Comparison of ENCODE assay signal across 17 cellular contexts in the genomic region with DNA sequence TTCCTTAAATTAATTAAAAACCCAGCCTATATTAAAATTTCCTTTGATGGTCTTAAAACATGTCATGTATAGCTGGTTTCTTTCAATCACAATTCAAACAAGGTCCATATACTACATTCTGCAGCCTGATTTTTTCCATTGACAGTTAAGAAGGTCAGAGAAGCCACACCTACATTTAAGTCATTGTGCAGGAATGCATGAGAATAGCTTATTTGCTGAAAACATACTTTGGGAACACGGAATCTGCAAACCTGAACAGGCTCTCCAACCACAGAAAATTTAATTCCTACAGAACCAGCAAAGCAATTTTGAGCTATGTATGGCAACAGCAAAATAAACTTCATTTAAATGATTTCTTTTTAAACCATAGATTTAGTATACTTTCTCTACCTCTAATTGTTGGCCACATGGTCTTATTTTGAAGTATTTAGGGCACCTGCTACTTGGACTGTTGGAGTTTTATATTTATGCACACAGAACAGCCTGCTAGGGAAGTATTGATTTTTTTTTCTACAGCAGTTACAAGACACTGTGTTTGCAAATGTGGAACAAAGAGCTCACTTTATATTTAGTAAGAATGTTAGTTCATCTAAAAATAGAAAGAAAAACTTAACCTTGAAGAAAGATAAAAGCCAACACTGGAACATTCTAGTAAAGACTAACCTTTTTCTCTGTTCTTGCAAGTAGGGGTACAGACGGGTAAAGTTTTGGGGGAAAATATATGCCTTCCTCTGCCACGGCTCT.
A peak's percentile ranks its signal among the peaks of the same experiment; 100 is the strongest.
DNase-seq lines count a peak whose midpoint lies in the region; ATAC-seq, FAIRE-seq and TF ChIP-seq lines count a peak whose summit lies in the region.
"Had no signal": no experiment of that assay in that cellular context is flagged by ENCODE, and none has a peak within 500 bp of the region (broad histone marks: within the 10 kb centered on the region; RNA-seq: fewer than 3 reads in every experiment).

No MANE protein-coding gene starts in this region.

- dilution Hi-C loops in keratinocyte (cut with MboI; ENCODE audit: extremely low pct_ligation_motif_present, low sequenced_read_pairs): no loop called here

- TF ChIP-seq CTCF in heart left ventricle (IDR thresholded peaks at IDR 0.05) (no peak), keratinocyte (optimal IDR thresholded peaks at IDR 0.05 in 1 of 3, IDR thresholded peaks at IDR 0.05 in 1 of 3, conservative IDR thresholded peaks at IDR 0.05 in 1 of 3; ENCODE audit: extremely low read depth in 1 of 3, insufficient read depth in 2 of 3, low read length in 3 of 3) (no peak)

- intact Hi-C loops in heart left ventricle (cut with DNase I) (no loop called here), left cardiac atrium (cut with DNase I) (no loop called here)

- no peak overlapping the region for H2AFZ ChIP-seq in keratinocyte (ENCODE audit: control insufficient read depth, low read length)
- H2AFZ ChIP-seq: neural progenitor cell had no signal

- H4K20me1 ChIP-seq in keratinocyte (ENCODE audit: control insufficient read depth, extremely low read depth, insufficient read depth, low read length): no peaks in the 10 kb centered on the region

- H3K9me3 ChIP-seq in heart left ventricle: peaks cover 0 to 35% (median 10%) of the 10 kb centered on the region in 12 donors
- H3K9me3 ChIP-seq in keratinocyte (ENCODE audit: control insufficient read depth, low read depth, low read length): no peaks in the 10 kb centered on the region

- DNase-seq in heart left ventricle (no peak), left cardiac atrium (no peak), astrocyte of the hippocampus (ENCODE audit: low read depth, low spot score) (peak; percentile 64), keratinocyte (ENCODE audit: low read depth, low spot score) (no peak), G401 (ENCODE audit: low spot score) (no peak), NCI-H524 (lab: John Stamatoyannopoulos, UW) (no peak), SIG-M5 treated with dmso at 0.1 percent for 504 hours (lab: John Stamatoyannopoulos, UW; ENCODE audit: unreplicated experiment) (no peak), COLO668 (lab: John Stamatoyannopoulos, UW; ENCODE audit: unreplicated experiment) (no peak)
- DNase-seq: ACHN; activated CD4-positive, alpha-beta T cell treated with anti-CD3 and anti-CD28 coated beads for 48 hours; activated T-cell treated with anti-CD3 and anti-CD28 coated beads, Interleukin-2, amount 50 U/mL, for 4 hours; lower lobe of right lung; NCI-H1105 treated with DMSO at 0.1 percent for 48 hours; NCI-H510A treated with DMSO at 0.1 percent for 48 hours; spleen had no signal

- H3K9me1 ChIP-seq in keratinocyte (ENCODE audit: control insufficient read depth, extremely low read depth, insufficient read depth, low read length): no peaks in the 10 kb centered on the region

- FAIRE-seq in keratinocyte (lab: Jason Lieb, UNC): peak; percentile 51

- H3K4me1 ChIP-seq in heart left ventricle (peaks cover 0 to 19% (median 2%) of the 10 kb centered on the region in 12 donors), keratinocyte (ENCODE audit: control insufficient read depth, extremely low read depth, insufficient read depth, low read length) (peaks cover 6% of the 10 kb centered on the region)
- H3K4me1 ChIP-seq: lower lobe of right lung, spleen, suprapubic skin had no signal

- H3K36me3 ChIP-seq in heart left ventricle (peaks cover 0 to 14% (median 4%) of the 10 kb centered on the region in 9 donors), keratinocyte (ENCODE audit: control insufficient read depth in 2 of 2, extremely low read depth in 1 of 2, insufficient read depth in 2 of 2, low read length in 2 of 2) (no peaks in the 10 kb centered on the region)
- H3K36me3 ChIP-seq: neural progenitor cell, spleen, suprapubic skin had no signal

- H3K4me2 ChIP-seq in keratinocyte (ENCODE audit: control insufficient read depth, extremely low read depth, insufficient read depth, low read depth, low read length): peak overlapping the region; percentile 36
- H3K4me2 ChIP-seq: neural progenitor cell had no signal

- no peaks in the 10 kb centered on the region for H3K79me2 ChIP-seq in keratinocyte (ENCODE audit: control insufficient read depth, insufficient read depth, low read length)

- no peak for TF ChIP-seq POLR2A in heart left ventricle (IDR thresholded peaks at IDR 0.05)

- WGBS in heart left ventricle, 4 donors: 79 to 88% (median 81%) methylated on average over 3 of the region's 3 CpGs

- in situ Hi-C loops in G401 (cut with HindIII; ENCODE audit: low sequenced_read_pairs): no loop called here

- H3K27ac ChIP-seq in heart left ventricle: peak overlapping the region in 6 of 12 donors; percentile 3 to 39 (median 9)
- no peak overlapping the region for H3K27ac ChIP-seq in keratinocyte (ENCODE audit: control insufficient read depth, insufficient read depth, low read length)
- H3K27ac ChIP-seq: lower lobe of right lung, neural progenitor cell, spleen, suprapubic skin had no signal

- peak; percentile 41 to 67 (median 53) for ATAC-seq in heart left ventricle
- no peak for ATAC-seq in left cardiac atrium
- ATAC-seq: activated T-cell treated with anti-CD3 and anti-CD28 coated beads, Interleukin-2, amount 50 U/mL, for 4 hours; lower lobe of right lung had no signal

- H3K4me3 ChIP-seq in heart left ventricle: no peak overlapping the region
- no peak overlapping the region for H3K4me3 ChIP-seq in keratinocyte (ENCODE audit: control insufficient read depth in 2 of 3, extremely low read depth in 1 of 3, insufficient read depth in 2 of 3, low read depth in 1 of 3, low read length in 3 of 3)
- H3K4me3 ChIP-seq: lower lobe of right lung, neural progenitor cell, spleen, suprapubic skin had no signal

- H3K9ac ChIP-seq in keratinocyte (ENCODE audit: control insufficient read depth, extremely low read depth, insufficient read depth, low read length): no peak overlapping the region
- H3K9ac ChIP-seq: neural progenitor cell had no signal

- H3K27me3 ChIP-seq in heart left ventricle (no peaks in the 10 kb centered on the region), keratinocyte (ENCODE audit: control insufficient read depth, extremely low read depth, insufficient read depth, low read length) (no peaks in the 10 kb centered on the region)
- H3K27me3 ChIP-seq: neural progenitor cell, spleen, suprapubic skin had no signal

Comparison
In these comparisons a context has a peak if more than half of its experiments do, and no peak if none do; other contexts are left out.
1. ATAC-seq: peak in heart left ventricle (4 of 4); none in left cardiac atrium (0 of 2).